In the genomic region with DNA sequence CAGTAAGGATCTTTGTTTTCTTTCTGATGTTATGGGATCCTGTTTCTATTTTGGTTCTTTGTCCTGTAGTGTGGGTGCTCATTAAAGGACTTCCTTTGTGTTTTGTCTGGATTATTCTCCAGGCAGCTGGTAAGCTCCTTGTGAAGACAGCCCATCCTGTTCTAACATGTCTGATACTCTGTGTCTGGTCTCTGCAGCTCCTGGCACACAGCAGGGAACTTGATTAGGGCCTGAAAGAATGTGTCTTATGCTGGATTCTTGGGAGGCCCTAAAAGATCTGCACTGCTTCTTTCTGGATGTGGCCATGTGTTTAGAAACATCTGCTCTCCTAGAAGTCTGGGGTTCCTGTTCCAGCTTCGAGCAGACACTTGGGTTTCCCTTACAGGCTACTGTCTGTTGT, we compare ENCODE assay signal across 14 cellular contexts. TPM values are rescaled to one million over a fixed set of nuclear protein-coding genes. Genes with fewer than 3 reads are reported as not detected.
A peak's percentile ranks its signal among the peaks of the same experiment; 100 is the strongest.
DNase-seq lines count a peak whose midpoint lies in the region; ATAC-seq and TF ChIP-seq lines count a peak whose summit lies in the region.
"Had no signal": no experiment of that assay in that cellular context is flagged by ENCODE, and none has a peak within 500 bp of the region (broad histone marks: within the 10 kb centered on the region; RNA-seq: fewer than 3 reads in every experiment).

No MANE protein-coding gene starts in this region.

- no peaks in the 10 kb centered on the region for H3K36me3 ChIP-seq in left ventricle myocardium inferior
- H3K36me3 ChIP-seq in SK-N-SH (replicated peaks in 1 of 2; ENCODE audit: control insufficient read depth in 1 of 2, insufficient read depth in 2 of 2, low read length in 1 of 2): no peaks in the 10 kb centered on the region
- H3K36me3 ChIP-seq in right lobe of liver: no peaks in the 10 kb centered on the region
- H3K36me3 ChIP-seq: BLaER1 had no signal

- H3K4me1 ChIP-seq in left ventricle myocardium inferior: peaks cover 9% of the 10 kb centered on the region
- H3K4me1 ChIP-seq in SK-N-SH (ENCODE audit: control insufficient read depth in 1 of 2, insufficient read depth in 2 of 2, low read depth in 1 of 2, low read length in 1 of 2): no peaks in the 10 kb centered on the region; a peak in 3 of 4 replicates
- no peaks in the 10 kb centered on the region for H3K4me1 ChIP-seq in right lobe of liver
- H3K4me1 ChIP-seq: BLaER1 had no signal

- intact Hi-C loops in left ventricle myocardium inferior (cut with micrococcal nuclease) (no loop called here), Right ventricle myocardium superior (cut with DNase I) (no loop called here), right lobe of liver (cut with DNase I) (no loop called here)
- intact Hi-C loops in activated naive CD4-positive, alpha-beta T cell treated with anti-CD3 and anti-CD28 coated beads for 36 hours (cut with micrococcal nuclease): no loop called here

- TF ChIP-seq EP300 in SK-N-SH (IDR thresholded peaks at IDR 0.05; ENCODE audit: borderline replicate concordance in 1 of 2, low read depth in 1 of 2, low read length in 1 of 2): no peak

- H3K4me1 Mint-ChIP-seq in activated naive CD4-positive, alpha-beta T cell treated with anti-CD3 and anti-CD28 coated beads for 36 hours (ENCODE audit: low read depth): no peaks in the 10 kb centered on the region

- no peaks in the 10 kb centered on the region for H3K9me3 Mint-ChIP-seq in activated naive CD4-positive, alpha-beta T cell treated with anti-CD3 and anti-CD28 coated beads for 36 hours
- H3K9me3 Mint-ChIP-seq: T-helper 1 cell treated with Interleukin-12 subunit alpha and Interleukin-12 subunit beta and Interleukin-4 antibody, amounts not matched to agents 30 μg/mL and 1 μg/mL, for 36 hours had no signal

- no peaks in the 10 kb centered on the region for H3K27me3 ChIP-seq in left ventricle myocardium inferior (ENCODE audit: low read depth)
- H3K27me3 ChIP-seq in SK-N-SH (ENCODE audit: insufficient read depth): no peaks in the 10 kb centered on the region
- peaks cover 0 to 5% of the 10 kb centered on the region in 2 donors for H3K27me3 ChIP-seq in right lobe of liver

- CTCF ChIA-PET in SK-N-SH (lab: Yijun Ruan, JAX): interaction anchor here (1.3 kb wide), 1 partner anchor 130 kb away, joined by 5 read pairs; no protein-coding TSS in a partner anchor
- CTCF ChIA-PET in activated naive CD4-positive, alpha-beta T cell treated with anti-CD3 and anti-CD28 coated beads for 36 hours (lab: Charles Lee): interaction anchor here (1.2 kb wide), 1 partner anchor 19 kb away, joined by 3 read pairs; no protein-coding TSS in a partner anchor

- H3K27ac ChIP-seq in left ventricle myocardium inferior (replicated peaks): peak overlapping the region; percentile 19
- H3K27ac ChIP-seq in SK-N-SH (ENCODE audit: low read depth in 2 of 2, low read length in 1 of 2): peak overlapping the region; percentile 39 to 70; a peak in 3 of 4 replicates
- no peak overlapping the region for H3K27ac ChIP-seq in right lobe of liver
- H3K27ac ChIP-seq: BLaER1 had no signal

- no peaks in the 10 kb centered on the region for H3K9me2 ChIP-seq in SK-N-SH

- H3K27ac Mint-ChIP-seq in activated naive CD4-positive, alpha-beta T cell treated with anti-CD3 and anti-CD28 coated beads for 36 hours: no peak overlapping the region
- H3K27ac Mint-ChIP-seq: T-helper 1 cell treated with Interleukin-12 subunit alpha and Interleukin-12 subunit beta and Interleukin-4 antibody, amounts not matched to agents 30 μg/mL and 1 μg/mL, for 36 hours had no signal

- POLR2A ChIA-PET in SK-N-SH (lab: Yijun Ruan, JAX): no interaction called here

- H3K4me3 ChIP-seq in left ventricle myocardium inferior: no peak overlapping the region
- no peak overlapping the region for H3K4me3 ChIP-seq in SK-N-SH (ENCODE audit: low read depth in 2 of 2, low read length in 1 of 2)
- H3K4me3 ChIP-seq in right lobe of liver: no peak overlapping the region
- H3K4me3 ChIP-seq: BLaER1 had no signal

- no peaks in the 10 kb centered on the region for H3K36me3 Mint-ChIP-seq in activated naive CD4-positive, alpha-beta T cell treated with anti-CD3 and anti-CD28 coated beads for 36 hours (ENCODE audit: low read depth)

- TF ChIP-seq RAD21 in SK-N-SH (IDR thresholded peaks at IDR 0.05; ENCODE audit: low read length): no peak

- H3K27me3 Mint-ChIP-seq in activated naive CD4-positive, alpha-beta T cell treated with anti-CD3 and anti-CD28 coated beads for 36 hours (ENCODE audit: low read depth): no peaks in the 10 kb centered on the region

- peaks cover 3% of the 10 kb centered on the region for H3F3A ChIP-seq in SK-N-SH (replicated peaks; ENCODE audit: insufficient read depth)

- 29% methylated on average over 1 of the region's 1 CpG for WGBS in SK-N-SH (ENCODE audit: low lambda C conversion rate)
- WGBS in right lobe of liver (ENCODE audit: insufficient coverage, low coverage, low lambda C conversion rate, missing lambda C conversion rate): 38% methylated on average over 1 of the region's 1 CpG

- H3K9ac ChIP-seq in SK-N-SH: no peak overlapping the region
- H3K9ac ChIP-seq: BLaER1 had no signal

- no peaks in the 10 kb centered on the region for H3K9me3 ChIP-seq in left ventricle myocardium inferior (replicated peaks)
- H3K9me3 ChIP-seq in SK-N-SH: no peaks in the 10 kb centered on the region
- no peaks in the 10 kb centered on the region for H3K9me3 ChIP-seq in right lobe of liver
- H3K9me3 ChIP-seq: BLaER1 had no signal

- H4K20me1 ChIP-seq in SK-N-SH (ENCODE audit: insufficient read depth): no peaks in the 10 kb centered on the region
- H4K20me1 ChIP-seq: BLaER1 had no signal

- ATAC-seq in Right ventricle myocardium superior (ENCODE audit: poor library complexity): no peak
- ATAC-seq in GM18520 (IDR thresholded peaks at IDR 0.05; ENCODE audit: unreplicated experiment): no peak
- ATAC-seq in right lobe of liver: no peak
- ATAC-seq in HG03521 (IDR thresholded peaks at IDR 0.05; ENCODE audit: unreplicated experiment): no peak

- TF ChIP-seq CTCF in left ventricle myocardium inferior (IDR thresholded peaks at IDR 0.05; ENCODE audit: borderline replicate concordance): no peak
- TF ChIP-seq CTCF in SK-N-SH (IDR thresholded peaks at IDR 0.05): no peak
- no peak for TF ChIP-seq CTCF in right lobe of liver (IDR thresholded peaks at IDR 0.05)

- no peak overlapping the region for H3K4me3 Mint-ChIP-seq in activated naive CD4-positive, alpha-beta T cell treated with anti-CD3 and anti-CD28 coated beads for 36 hours
- H3K4me3 Mint-ChIP-seq: T-helper 1 cell treated with Interleukin-12 subunit alpha and Interleukin-12 subunit beta and Interleukin-4 antibody, amounts not matched to agents 30 μg/mL and 1 μg/mL, for 36 hours had no signal

- no peak overlapping the region for H3K4me2 ChIP-seq in SK-N-SH
- H3K4me2 ChIP-seq: BLaER1 had no signal

- H3K79me2 ChIP-seq in SK-N-SH (ENCODE audit: insufficient read depth): no peaks in the 10 kb centered on the region

- no peak for DNase-seq in left ventricle myocardium inferior
- DNase-seq in Right ventricle myocardium superior: no peak
- no peak for DNase-seq in SK-N-SH
- DNase-seq in foreskin melanocyte: peak; percentile 23
- DNase-seq in activated naive CD4-positive, alpha-beta T cell treated with anti-CD3 and anti-CD28 coated beads for 36 hours: no peak
- DNase-seq in right lobe of liver: no peak
- DNase-seq: NCI-H226, small intestine had no signal

- TF ChIP-seq POLR2A in right lobe of liver (IDR thresholded peaks at IDR 0.05): no peak

- peak overlapping the region; percentile 82 for H2AFZ ChIP-seq in SK-N-SH (ENCODE audit: low read depth)

TF ChIP-seq in SK-N-SH, 30 proteins besides CTCF, POLR2A, EP300 and RAD21:
- TF ChIP-seq, protein P1, sequence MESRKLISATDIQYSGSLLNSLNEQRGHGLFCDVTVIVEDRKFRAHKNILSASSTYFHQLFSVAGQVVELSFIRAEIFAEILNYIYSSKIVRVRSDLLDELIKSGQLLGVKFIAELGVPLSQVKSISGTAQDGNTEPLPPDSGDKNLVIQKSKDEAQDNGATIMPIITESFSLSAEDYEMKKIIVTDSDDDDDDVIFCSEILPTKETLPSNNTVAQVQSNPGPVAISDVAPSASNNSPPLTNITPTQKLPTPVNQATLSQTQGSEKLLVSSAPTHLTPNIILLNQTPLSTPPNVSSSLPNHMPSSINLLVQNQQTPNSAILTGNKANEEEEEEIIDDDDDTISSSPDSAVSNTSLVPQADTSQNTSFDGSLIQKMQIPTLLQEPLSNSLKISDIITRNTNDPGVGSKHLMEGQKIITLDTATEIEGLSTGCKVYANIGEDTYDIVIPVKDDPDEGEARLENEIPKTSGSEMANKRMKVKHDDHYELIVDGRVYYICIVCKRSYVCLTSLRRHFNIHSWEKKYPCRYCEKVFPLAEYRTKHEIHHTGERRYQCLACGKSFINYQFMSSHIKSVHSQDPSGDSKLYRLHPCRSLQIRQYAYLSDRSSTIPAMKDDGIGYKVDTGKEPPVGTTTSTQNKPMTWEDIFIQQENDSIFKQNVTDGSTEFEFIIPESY (IDR thresholded peaks at IDR 0.05; ENCODE audit: borderline replicate concordance, low read depth): no peak
- peak; percentile 15; the same call in 1 of the 2 replicates for TF ChIP-seq TCF12 (IDR thresholded peaks at IDR 0.05)
- no peak for TF ChIP-seq POLR2AphosphoS5 (IDR thresholded peaks at IDR 0.05; ENCODE audit: low read depth, low read length)

RNA-seq across cellular contexts. Expression of a gene that starts 38.1 kb away (rescaled TPM):
- total RNA-seq in left ventricle myocardium inferior (not detected), Right ventricle myocardium superior (not detected), right lobe of liver (not detected)
- polyA plus RNA-seq in SK-N-SH (2012; rRNA removed): not detected in 2 replicates
- polyA plus RNA-seq in SK-N-SH (2012; cell fraction: cytosol; rRNA removed): not detected in 2 replicates
- not detected in 2 replicates for polyA plus RNA-seq in SK-N-SH (2012; cell fraction: nucleus; rRNA removed)
- total RNA-seq in activated naive CD4-positive, alpha-beta T cell treated with anti-CD3 and anti-CD28 coated beads for 36 hours: not detected
- total RNA-seq: HT1080, lung microvascular endothelial cell had no signal
- polyA plus RNA-seq: small intestine had no signal

Comparison
In these comparisons a context has a peak if more than half of its experiments do, and no peak if none do; other contexts are left out.
1. H3K27ac ChIP-seq: peak in left ventricle myocardium inferior (single experiment) and SK-N-SH (2 of 2); none in right lobe of liver (0 of 3).